In genomic region chr14:91164676-91165075, GRCh38 we compare ENCODE assay signal across 16 cellular contexts. TPM values are rescaled to one million over a fixed set of nuclear protein-coding genes. Genes with fewer than 3 reads are reported as not detected.
DNase-seq lines count a peak whose midpoint lies in the region; ATAC-seq and TF ChIP-seq lines count a peak whose summit lies in the region.
"Had no signal": no experiment of that assay in that cellular context is flagged by ENCODE, and none has a peak within 500 bp of the region (broad histone marks: within the 10 kb centered on the region; RNA-seq: fewer than 3 reads in every experiment).

No MANE protein-coding gene starts in this region.

- DNase-seq in activated T-cell treated with anti-CD3 and anti-CD28 coated beads, Interleukin-2, amount 50 U/mL, for 24 hours = no peak
- no peak for DNase-seq in activated T-cell treated with anti-CD3 and anti-CD28 coated beads, Interleukin-2, amount 50 U/mL, for 4 hours
- DNase-seq in MCF 10A (ENCODE audit: unreplicated experiment) (peak; percentile 70), islet precursor cell (peak; percentile 59), thyroid gland (peak; percentile 91 to 93), inferior parietal cortex (ENCODE audit: extremely low spot score) (no peak)
- DNase-seq in activated CD4-positive, alpha-beta T cell treated with anti-CD3 and anti-CD28 coated beads for 1 hour = no peak
- DNase-seq: activated naive CD8-positive, alpha-beta T cell treated with anti-CD3 and anti-CD28 coated beads for 36 hours; cortex of kidney; NCI-H1930; OCI-M1; stimulated activated CD4-positive, alpha-beta T cell treated with anti-CD3 and anti-CD28 coated beads, Interleukin-12 subunit alpha, Interleukin-12 subunit beta, amount 100 ng/mL, for 4 hours had no signal

- no peaks in the 10 kb centered on the region for H3K9me3 ChIP-seq in thyroid gland
- H3K9me3 ChIP-seq: vagina had no signal

- intact Hi-C loops in MCF 10A (cut with micrococcal nuclease) = no loop called here
- intact Hi-C loops in thyroid gland (cut with DNase I) = no loop called here

- peak overlapping the region; percentile 42 to 67 (median 56) for H3K27ac ChIP-seq in thyroid gland
- H3K27ac ChIP-seq: vagina had no signal

- H3K4me1 ChIP-seq in thyroid gland = peaks cover 10 to 12% of the 10 kb centered on the region in 2 donors

- H3K4me3 ChIP-seq in thyroid gland (replicated peaks in 1 of 3) = no peak overlapping the region
- H3K4me3 ChIP-seq: K562, vagina had no signal

- TF ChIP-seq POLR2A in thyroid gland (IDR thresholded peaks at IDR 0.05) = peak in 1 of 2 donors; percentile 23

- WGBS in thyroid gland, 2 donors = 31 to 60% methylated on average over 1 of the region's 1 CpG

- CTCF ChIA-PET in MCF 10A (lab: Yijun Ruan, JAX) = interaction anchor here (0.7 to 16.3 kb wide), 3 partner anchors 9 to 262 kb away, joined by 3 to 264 read pairs (median 29); no protein-coding TSS in a partner anchor

- peak overlapping the region; percentile 24 for H3K27ac Mint-ChIP-seq in activated T-cell treated with anti-CD3 and anti-CD28 coated beads, Interleukin-2, amount 50 U/mL, for 24 hours
- peak overlapping the region; percentile 64 for H3K27ac Mint-ChIP-seq in MCF 10A (ENCODE audit: low read depth, unreplicated experiment)
- H3K27ac Mint-ChIP-seq: activated naive CD8-positive, alpha-beta T cell treated with anti-CD3 and anti-CD28 coated beads for 36 hours; T-helper 1 cell treated with Interleukin-12 subunit alpha and Interleukin-12 subunit beta and Interleukin-4 antibody, amounts not matched to agents 30 μg/mL and 1 μg/mL, for 36 hours had no signal

- H3K36me3 Mint-ChIP-seq in activated T-cell treated with anti-CD3 and anti-CD28 coated beads, Interleukin-2, amount 50 U/mL, for 24 hours (ENCODE audit: low read depth) = peaks cover 82% of the 10 kb centered on the region
- peaks cover 41% of the 10 kb centered on the region for H3K36me3 Mint-ChIP-seq in activated T-cell treated with anti-CD3 and anti-CD28 coated beads, Interleukin-2, amount 50 U/mL, for 4 hours (ENCODE audit: insufficient read depth)
- H3K36me3 Mint-ChIP-seq in MCF 10A (ENCODE audit: insufficient read depth, unreplicated experiment) = peaks cover 41% of the 10 kb centered on the region

- POLR2A ChIA-PET in MCF 10A (lab: Yijun Ruan, JAX) = interaction anchor here (0.6 to 1.2 kb wide), 5 partner anchors 8 to 50 kb away, joined by 3 to 4 read pairs (median 3); no protein-coding TSS in a partner anchor

- no TSS peak for BruUV-seq in MCF 10A (replicated peaks; lab: Mats Ljungman, UMichigan)

- H3K4me1 Mint-ChIP-seq in activated T-cell treated with anti-CD3 and anti-CD28 coated beads, Interleukin-2, amount 50 U/mL, for 24 hours (ENCODE audit: low read depth) = no peaks in the 10 kb centered on the region
- H3K4me1 Mint-ChIP-seq in activated T-cell treated with anti-CD3 and anti-CD28 coated beads, Interleukin-2, amount 50 U/mL, for 4 hours (ENCODE audit: low read depth) = no peaks in the 10 kb centered on the region
- peaks cover 12% of the 10 kb centered on the region for H3K4me1 Mint-ChIP-seq in MCF 10A (ENCODE audit: insufficient read depth, unreplicated experiment)
- H3K4me1 Mint-ChIP-seq: activated naive CD8-positive, alpha-beta T cell treated with anti-CD3 and anti-CD28 coated beads for 36 hours had no signal

- no peak for ATAC-seq in activated T-cell treated with anti-CD3 and anti-CD28 coated beads, Interleukin-2, amount 50 U/mL, for 4 hours
- no peak for ATAC-seq in HG02588 (IDR thresholded peaks at IDR 0.05; ENCODE audit: unreplicated experiment)
- ATAC-seq: K562 had no signal

- TF ChIP-seq CTCF in MCF 10A (IDR thresholded peaks at IDR 0.05; ENCODE audit: unreplicated experiment) (no peak), thyroid gland (IDR thresholded peaks at IDR 0.05) (no peak)

- no peaks in the 10 kb centered on the region for H3K27me3 Mint-ChIP-seq in activated T-cell treated with anti-CD3 and anti-CD28 coated beads, Interleukin-2, amount 50 U/mL, for 24 hours
- no peaks in the 10 kb centered on the region for H3K27me3 Mint-ChIP-seq in activated T-cell treated with anti-CD3 and anti-CD28 coated beads, Interleukin-2, amount 50 U/mL, for 4 hours (ENCODE audit: low read depth)
- H3K27me3 Mint-ChIP-seq in MCF 10A (ENCODE audit: insufficient read depth, unreplicated experiment) = no peaks in the 10 kb centered on the region
- H3K27me3 Mint-ChIP-seq: activated naive CD8-positive, alpha-beta T cell treated with anti-CD3 and anti-CD28 coated beads for 36 hours had no signal

- H3K9me3 Mint-ChIP-seq in activated T-cell treated with anti-CD3 and anti-CD28 coated beads, Interleukin-2, amount 50 U/mL, for 24 hours = no peaks in the 10 kb centered on the region
- no peaks in the 10 kb centered on the region for H3K9me3 Mint-ChIP-seq in activated T-cell treated with anti-CD3 and anti-CD28 coated beads, Interleukin-2, amount 50 U/mL, for 4 hours
- H3K9me3 Mint-ChIP-seq in MCF 10A (ENCODE audit: unreplicated experiment) = no peaks in the 10 kb centered on the region
- H3K9me3 Mint-ChIP-seq: activated naive CD8-positive, alpha-beta T cell treated with anti-CD3 and anti-CD28 coated beads for 36 hours; T-helper 1 cell treated with Interleukin-12 subunit alpha and Interleukin-12 subunit beta and Interleukin-4 antibody, amounts not matched to agents 30 μg/mL and 1 μg/mL, for 36 hours had no signal

- H3K36me3 ChIP-seq in thyroid gland = peaks cover 19 to 28% of the 10 kb centered on the region in 2 donors

- no peaks in the 10 kb centered on the region for H3K27me3 ChIP-seq in thyroid gland
- H3K27me3 ChIP-seq: vagina had no signal

- H3K4me3 Mint-ChIP-seq in activated T-cell treated with anti-CD3 and anti-CD28 coated beads, Interleukin-2, amount 50 U/mL, for 24 hours = no peak overlapping the region
- H3K4me3 Mint-ChIP-seq in activated T-cell treated with anti-CD3 and anti-CD28 coated beads, Interleukin-2, amount 50 U/mL, for 4 hours = no peak overlapping the region
- no peak overlapping the region for H3K4me3 Mint-ChIP-seq in MCF 10A (ENCODE audit: unreplicated experiment)
- H3K4me3 Mint-ChIP-seq: activated naive CD8-positive, alpha-beta T cell treated with anti-CD3 and anti-CD28 coated beads for 36 hours; T-helper 1 cell treated with Interleukin-12 subunit alpha and Interleukin-12 subunit beta and Interleukin-4 antibody, amounts not matched to agents 30 μg/mL and 1 μg/mL, for 36 hours had no signal

RNA-seq across cellular contexts. Expression of gene DGLUCY, which starts 50.8 kb away (rescaled TPM):
- total RNA-seq in activated T-cell treated with anti-CD3 and anti-CD28 coated beads, Interleukin-2, amount 50 U/mL, for 4 hours = 10 to 100 TPM; 25.1 to 29.0 (median 26.7) TPM
- total RNA-seq in MCF 10A (2022) (11.3 and 11.7 TPM in 2 replicates), thyroid gland (100 to 1,000 TPM in 3 of 4 donors, 10 to 100 TPM in 1; 58.0 to 125 (median 103) TPM)

Comparison
In these comparisons a context has a peak if more than half of its experiments do, and no peak if none do; other contexts are left out.
1. DNase-seq: peak in MCF 10A (single experiment), islet precursor cell (single experiment) and thyroid gland (2 of 2); none in activated T-cell treated with anti-CD3 and anti-CD28 coated beads, Interleukin-2, amount 50 U/mL, for 24 hours (single experiment), activated T-cell treated with anti-CD3 and anti-CD28 coated beads, Interleukin-2, amount 50 U/mL, for 4 hours (single experiment), inferior parietal cortex (single experiment) and activated CD4-positive, alpha-beta T cell treated with anti-CD3 and anti-CD28 coated beads for 1 hour (single experiment).